ENCODE assay signal across 1 cellular context in genomic region chr3:9422712-9423424, GRCh38.
TF ChIP-seq lines count a peak whose summit lies in the region.

No MANE protein-coding gene starts in this region.

TF ChIP-seq in HepG2, 621 proteins besides CTCF, POLR2A, EP300 and RAD21 (continued from another document and continues in another):
- TF ChIP-seq ZBED4 (CRISPR knock-in tag; IDR thresholded peaks at IDR 0.05; ENCODE audit: borderline replicate concordance) (peak; percentile 58; the same call in 1 of the 2 replicates), HMG20A (CRISPR knock-in tag; IDR thresholded peaks at IDR 0.05; ENCODE audit: borderline replicate concordance) (peak; percentile 80; the same call in 1 of the 2 replicates), SNAPC2 (CRISPR knock-in tag; IDR thresholded peaks at IDR 0.05) (no peak; the same call in 1 of the 2 replicates), GLMP (CRISPR knock-in tag; IDR thresholded peaks at IDR 0.05; ENCODE audit: borderline replicate concordance) (no peak), FLYWCH1 (CRISPR knock-in tag; IDR thresholded peaks at IDR 0.05) (no peak), ZKSCAN5 (CRISPR knock-in tag; IDR thresholded peaks at IDR 0.05) (no peak), ISL2 (CRISPR knock-in tag; IDR thresholded peaks at IDR 0.05) (peak; percentile 69), ZNF609 (CRISPR knock-in tag; IDR thresholded peaks at IDR 0.05; ENCODE audit: borderline replicate concordance) (peak; percentile 82; the same call in 1 of the 2 replicates), ATRX (CRISPR knock-in tag; IDR thresholded peaks at IDR 0.05; ENCODE audit: borderline replicate concordance) (no peak), MBNL3 (CRISPR knock-in tag; conservative IDR thresholded peaks at IDR 0.05) (no peak), ZNF296 (CRISPR knock-in tag; conservative IDR thresholded peaks at IDR 0.05) (no peak), RARG (CRISPR knock-in tag; IDR thresholded peaks at IDR 0.05; ENCODE audit: low read depth) (no peak), ZUFSP (CRISPR knock-in tag; IDR thresholded peaks at IDR 0.05; ENCODE audit: borderline replicate concordance) (no peak), MIXL1 (CRISPR knock-in tag; IDR thresholded peaks at IDR 0.05) (peak; percentile 39; the same call in 1 of the 2 replicates), KLF15 (CRISPR knock-in tag; IDR thresholded peaks at IDR 0.05; ENCODE audit: borderline replicate concordance) (no peak), ZNF770 (CRISPR knock-in tag; IDR thresholded peaks at IDR 0.05) (peak; percentile 42; the same call in 1 of the 2 replicates), TFE3 (CRISPR knock-in tag; IDR thresholded peaks at IDR 0.05) (peak; percentile 65), ZFP90 (CRISPR knock-in tag; IDR thresholded peaks at IDR 0.05; ENCODE audit: borderline replicate concordance) (no peak), HHEX (CRISPR knock-in tag; IDR thresholded peaks at IDR 0.05) (no peak), NFE2 (CRISPR knock-in tag; IDR thresholded peaks at IDR 0.05) (no peak), ZNF350 (CRISPR knock-in tag; IDR thresholded peaks at IDR 0.05; ENCODE audit: borderline replicate concordance, low read depth) (no peak; the same call in 1 of the 2 replicates), E2F1 (CRISPR knock-in tag; IDR thresholded peaks at IDR 0.05) (no peak), TBX3 (IDR thresholded peaks at IDR 0.05; ENCODE audit: borderline replicate concordance) (0 out of 2 replicates have a peak, but pooled peaks have one; percentile 11), ZNF18 (CRISPR knock-in tag; IDR thresholded peaks at IDR 0.05; ENCODE audit: insufficient replicate concordance) (no peak), CEBPB (IDR thresholded peaks at IDR 0.05; ENCODE audit: borderline replicate concordance, low read depth, low read length) (peak; percentile 98), ZNF24 (IDR thresholded peaks at IDR 0.05) (peak; percentile 14; the same call in 1 of the 2 replicates), HOXA9 (CRISPR knock-in tag; IDR thresholded peaks at IDR 0.05; ENCODE audit: borderline replicate concordance) (no peak), MAFF (IDR thresholded peaks at IDR 0.05; ENCODE audit: low read depth, low read length) (no peak), DNMT1 (CRISPR knock-in tag; IDR thresholded peaks at IDR 0.05) (no peak), SSRP1 (CRISPR knock-in tag; IDR thresholded peaks at IDR 0.05) (peak; percentile 74; the same call in 1 of the 2 replicates), SNRNP70 (IDR thresholded peaks at IDR 0.05; ENCODE audit: low read depth, low read length) (no peak), ZNF253 (CRISPR knock-in tag; IDR thresholded peaks at IDR 0.05; ENCODE audit: borderline replicate concordance) (no peak), ZFP36L2 (CRISPR knock-in tag; IDR thresholded peaks at IDR 0.05) (no peak), CBFB (CRISPR knock-in tag; IDR thresholded peaks at IDR 0.05) (no peak), SOX5 (CRISPR knock-in tag; IDR thresholded peaks at IDR 0.05; ENCODE audit: borderline replicate concordance) (peak; percentile 98), MAX (IDR thresholded peaks at IDR 0.05) (peak; percentile 46), HOXA5 (CRISPR knock-in tag; IDR thresholded peaks at IDR 0.05) (no peak), ZEB1 (IDR thresholded peaks at IDR 0.05; ENCODE audit: insufficient replicate concordance, low read depth) (peak; percentile 99), ZNF747 (CRISPR knock-in tag; IDR thresholded peaks at IDR 0.05; ENCODE audit: borderline replicate concordance) (peak; percentile 44; the same call in 1 of the 2 replicates), EED (CRISPR knock-in tag; IDR thresholded peaks at IDR 0.05) (no peak), SP2 (CRISPR knock-in tag; IDR thresholded peaks at IDR 0.05) (no peak), ZNF12 (CRISPR knock-in tag; IDR thresholded peaks at IDR 0.05) (peak; percentile 70; the same call in 1 of the 2 replicates), CREBL2 (CRISPR knock-in tag; IDR thresholded peaks at IDR 0.05; ENCODE audit: borderline replicate concordance) (no peak), ZNF251 (CRISPR knock-in tag; IDR thresholded peaks at IDR 0.05) (no peak), HNRNPLL (IDR thresholded peaks at IDR 0.05; ENCODE audit: low read depth, low read length, poor library complexity, severe bottlenecking) (no peak), NPAS2 (CRISPR knock-in tag; IDR thresholded peaks at IDR 0.05; ENCODE audit: borderline replicate concordance) (no peak), MED1 (CRISPR knock-in tag; IDR thresholded peaks at IDR 0.05) (peak; percentile 90)
